In genomic region chr9:91334053-91334452, GRCh38 we compare ENCODE assay signal across 16 cellular contexts. TPM values are rescaled to one million over a fixed set of nuclear protein-coding genes. Genes with fewer than 3 reads are reported as not detected.
DNase-seq lines count a peak whose midpoint lies in the region; ATAC-seq and TF ChIP-seq lines count a peak whose summit lies in the region.
"Had no signal": no experiment of that assay in that cellular context is flagged by ENCODE, and none has a peak within 500 bp of the region (broad histone marks: within the 10 kb centered on the region; RNA-seq: fewer than 3 reads in every experiment).

No MANE protein-coding gene starts in this region.

- no peak overlapping the region for H3K4me3 ChIP-seq in epithelial cell of esophagus (ENCODE audit: low read length)
- H3K4me3 ChIP-seq: gastrocnemius medialis had no signal

- no peak for DNase-seq in activated naive CD4-positive, alpha-beta T cell treated with anti-CD3 and anti-CD28 coated beads, Interleukin-2, amount 50 U/mL, for 72 hours (ENCODE audit: low spot score in 2 of 2)
- DNase-seq in activated naive CD4-positive, alpha-beta T cell treated with Interleukin-2 at 50 U/mL for 16 hours = no peak
- DNase-seq in M059J (ENCODE audit: low read depth) (peak; percentile 6), epithelial cell of esophagus (ENCODE audit: low read depth) (peak; percentile 47), T1000 (lab: John Stamatoyannopoulos, UW) (no peak), ecto neural progenitor cell (ENCODE audit: low spot score) (no peak)
- DNase-seq in stimulated activated naive CD8-positive, alpha-beta T cell treated with anti-CD3 and anti-CD28 coated beads, Interleukin-15, Interleukin-2, amounts not matched to agents 100 U/mL and 50 U/mL, for 24 hours = no peak
- DNase-seq: effector memory CD8-positive, alpha-beta T cell; gastrocnemius medialis; NCI-H187; NCI-H526 treated with DMSO at 0.1 percent for 48 hours; occipital lobe; RPMI8226; small intestine; T-cell had no signal

- no peak overlapping the region for H3K27ac Mint-ChIP-seq in activated naive CD4-positive, alpha-beta T cell treated with anti-CD3 and anti-CD28 coated beads, Interleukin-2, amount 50 U/mL, for 72 hours
- H3K27ac Mint-ChIP-seq: effector memory CD8-positive, alpha-beta T cell; T-cell had no signal

- peaks cover 11 to 22% of the 10 kb centered on the region in 2 donors for H3K36me3 Mint-ChIP-seq in activated naive CD4-positive, alpha-beta T cell treated with anti-CD3 and anti-CD28 coated beads, Interleukin-2, amount 50 U/mL, for 72 hours

- peak; percentile 68 to 84 for ATAC-seq in activated naive CD4-positive, alpha-beta T cell treated with anti-CD3 and anti-CD28 coated beads, Interleukin-2, amount 50 U/mL, for 72 hours
- ATAC-seq in stimulated activated naive CD8-positive, alpha-beta T cell treated with anti-CD3 and anti-CD28 coated beads, Interleukin-15, Interleukin-2, amounts not matched to agents 100 U/mL and 50 U/mL, for 24 hours = peak; percentile 83
- no peak for ATAC-seq in HG03025 (IDR thresholded peaks at IDR 0.05; ENCODE audit: low FRiP score, unreplicated experiment)
- ATAC-seq: effector memory CD8-positive, alpha-beta T cell; T-cell had no signal

- TF ChIP-seq CTCF in epithelial cell of esophagus (IDR thresholded peaks at IDR 0.05; ENCODE audit: insufficient read depth, low read depth, low read length, missing control alignments) = no peak

- peaks cover 0 to 4% of the 10 kb centered on the region in 2 donors for H3K9me3 Mint-ChIP-seq in activated naive CD4-positive, alpha-beta T cell treated with anti-CD3 and anti-CD28 coated beads, Interleukin-2, amount 50 U/mL, for 72 hours

RNA-seq across cellular contexts. Expression of gene AUH, which starts 27.7 kb away (rescaled TPM):
- total RNA-seq in activated naive CD4-positive, alpha-beta T cell treated with anti-CD3 and anti-CD28 coated beads, Interleukin-2, amount 50 U/mL, for 72 hours = 10 to 100 TPM; 24.1 to 39.7 TPM
- total RNA-seq in M059J (2014; rRNA removed; shearing (Covaris generic)) = 9.7 and 16.6 TPM in 2 replicates

Comparison
In these comparisons a context has a peak if more than half of its experiments do, and no peak if none do; other contexts are left out.
1. DNase-seq: peak in M059J (single experiment) and epithelial cell of esophagus (single experiment); none in activated naive CD4-positive, alpha-beta T cell treated with anti-CD3 and anti-CD28 coated beads, Interleukin-2, amount 50 U/mL, for 72 hours (0 of 2), activated naive CD4-positive, alpha-beta T cell treated with Interleukin-2 at 50 U/mL for 16 hours (single experiment), stimulated activated naive CD8-positive, alpha-beta T cell treated with anti-CD3 and anti-CD28 coated beads, Interleukin-15, Interleukin-2, amounts not matched to agents 100 U/mL and 50 U/mL, for 24 hours (single experiment), T1000 (single experiment) and ecto neural progenitor cell (single experiment).